23 cellular contexts compared by ENCODE assay signal in genomic region chr6:3045777-3046176, GRCh38.
"Had no signal": no experiment of that assay in that cellular context is flagged by ENCODE, and none has a peak within 500 bp of the region (broad histone marks: within the 10 kb centered on the region; RNA-seq: fewer than 3 reads in every experiment).

No MANE protein-coding gene starts in this region.

- ATAC-seq: activated CD4-positive, CD25-positive, alpha-beta regulatory T cell treated with anti-CD3 and anti-CD28 coated beads, Interleukin-2, amount 50 U/mL, for 24 hours; activated CD8-positive, alpha-beta T cell treated with anti-CD3 and anti-CD28 coated beads for 36 hours; PC-3; SK-N-SH treated with all-trans-retinoic acid at 6 μM for 48 hours had no signal

- H3K36me3 Mint-ChIP-seq: activated naive CD4-positive, alpha-beta T cell treated with anti-CD3 and anti-CD28 coated beads, Interleukin-2, amount 10 ng/mL, durations not matched to agents 7 days and 5 days; activated naive CD8-positive, alpha-beta T cell treated with anti-CD3 and anti-CD28 coated beads for 36 hours had no signal

- H3K27me3 Mint-ChIP-seq: activated CD8-positive, alpha-beta T cell treated with anti-CD3 and anti-CD28 coated beads for 36 hours had no signal

- H3K4me1 Mint-ChIP-seq: activated naive CD4-positive, alpha-beta T cell treated with anti-CD3 and anti-CD28 coated beads, Interleukin-2, amount 10 ng/mL, durations not matched to agents 7 days and 5 days had no signal

- DNase-seq: activated CD4-positive, alpha-beta T cell treated with anti-CD3 and anti-CD28 coated beads for 4 hours; activated CD8-positive, alpha-beta memory T cell treated with anti-CD3 and anti-CD28 coated beads, Interleukin-2, amount 50 U/mL, for 4 hours; activated CD8-positive, alpha-beta T cell treated with anti-CD3 and anti-CD28 coated beads for 36 hours; activated gamma-delta T cell treated with Interleukin-2 at 50 U/mL for 16 hours; activated naive CD4-positive, alpha-beta T cell treated with anti-CD3 and anti-CD28 coated beads, Interleukin-2, amount 10 ng/mL, durations not matched to agents 7 days and 5 days; activated naive CD8-positive, alpha-beta T cell treated with anti-CD3 and anti-CD28 coated beads for 36 hours; activated T-cell treated with anti-CD3 and anti-CD28 coated beads, Interleukin-2, amount 50 U/mL, for 72 hours; brain microvascular endothelial cell; cerebellar nuclear complex; Karpas-422; MM.1S; NCI-H1417 treated with DMSO at 0.1 percent for 48 hours; NCI-H1694; NCI-H2107; NCI-H2171 treated with DMSO at 0.1 percent for 48 hours; NCI-H226; NCI-H526; PC-3; T-helper 9 cell had no signal

- H3K9me3 Mint-ChIP-seq: activated CD8-positive, alpha-beta T cell treated with anti-CD3 and anti-CD28 coated beads for 36 hours; activated naive CD4-positive, alpha-beta T cell treated with anti-CD3 and anti-CD28 coated beads, Interleukin-2, amount 10 ng/mL, durations not matched to agents 7 days and 5 days; activated naive CD8-positive, alpha-beta T cell treated with anti-CD3 and anti-CD28 coated beads for 36 hours; activated T-cell treated with anti-CD3 and anti-CD28 coated beads, Interleukin-2, amount 50 U/mL, for 72 hours; activated T-helper 2 cell treated with anti-CD3 and anti-CD28 coated beads, Interferon-gamma antibody, Interleukin-2, Interleukin-4, amounts not matched to agents 10 μg/mL and 5 μg/mL and 100 μg/mL, durations not matched to agents 14 hours and 24 hours and 36 hours; T-helper 1 cell treated with Interleukin-12 subunit alpha and Interleukin-12 subunit beta and Interleukin-4 antibody, amounts not matched to agents 30 μg/mL and 1 μg/mL, for 36 hours had no signal

- H3K27ac Mint-ChIP-seq: activated CD8-positive, alpha-beta T cell treated with anti-CD3 and anti-CD28 coated beads for 36 hours; activated naive CD4-positive, alpha-beta T cell treated with anti-CD3 and anti-CD28 coated beads, Interleukin-2, amount 10 ng/mL, durations not matched to agents 7 days and 5 days; activated naive CD8-positive, alpha-beta T cell treated with anti-CD3 and anti-CD28 coated beads for 36 hours; activated T-cell treated with anti-CD3 and anti-CD28 coated beads, Interleukin-2, amount 50 U/mL, for 72 hours; activated T-helper 2 cell treated with anti-CD3 and anti-CD28 coated beads, Interferon-gamma antibody, Interleukin-2, Interleukin-4, amounts not matched to agents 10 μg/mL and 5 μg/mL and 100 μg/mL, durations not matched to agents 14 hours and 24 hours and 36 hours; T-helper 1 cell treated with Interleukin-12 subunit alpha and Interleukin-12 subunit beta and Interleukin-4 antibody, amounts not matched to agents 30 μg/mL and 1 μg/mL, for 36 hours had no signal

- H3K4me3 Mint-ChIP-seq: activated CD8-positive, alpha-beta T cell treated with anti-CD3 and anti-CD28 coated beads for 36 hours; activated naive CD4-positive, alpha-beta T cell treated with anti-CD3 and anti-CD28 coated beads, Interleukin-2, amount 10 ng/mL, durations not matched to agents 7 days and 5 days; activated naive CD8-positive, alpha-beta T cell treated with anti-CD3 and anti-CD28 coated beads for 36 hours; activated T-cell treated with anti-CD3 and anti-CD28 coated beads, Interleukin-2, amount 50 U/mL, for 72 hours; T-helper 1 cell treated with Interleukin-12 subunit alpha and Interleukin-12 subunit beta and Interleukin-4 antibody, amounts not matched to agents 30 μg/mL and 1 μg/mL, for 36 hours had no signal
